ENCODE assay signal across 8 cellular contexts in genomic region chr10:118721005-118721876, GRCh38. TPM values are rescaled to one million over a fixed set of nuclear protein-coding genes. Genes with fewer than 3 reads are reported as not detected.
DNase-seq lines count a peak whose midpoint lies in the region; ATAC-seq and TF ChIP-seq lines count a peak whose summit lies in the region.

No MANE protein-coding gene starts in this region.

- H3K4me2 ChIP-seq in fibroblast of lung (ENCODE audit: extremely low read depth, insufficient read depth, low read length) (no peak overlapping the region), parathyroid adenoma (ENCODE audit: low read length) (no peak overlapping the region)

- H4K20me1 ChIP-seq in fibroblast of lung (ENCODE audit: control insufficient read depth, extremely low read depth, insufficient read depth, low read length), result no peaks in the 10 kb centered on the region

- H3K9me3 ChIP-seq in fibroblast of lung (ENCODE audit: control insufficient read depth, insufficient read depth, low read depth, low read length), result no peaks in the 10 kb centered on the region
- H3K9me3 ChIP-seq in parathyroid adenoma (ENCODE audit: control insufficient read depth, low read length), result no peaks in the 10 kb centered on the region

- H3K27me3 ChIP-seq in fibroblast of lung (ENCODE audit: control insufficient read depth, insufficient read depth, low read length) (no peaks in the 10 kb centered on the region), parathyroid adenoma (ENCODE audit: control insufficient read depth, insufficient read depth, low read length) (no peaks in the 10 kb centered on the region)

- ATAC-seq in GM19035 (IDR thresholded peaks at IDR 0.05; ENCODE audit: unreplicated experiment) (peak; percentile 56), GM18867 (IDR thresholded peaks at IDR 0.05; ENCODE audit: unreplicated experiment) (no peak)

- H3K9ac ChIP-seq in fibroblast of lung (ENCODE audit: insufficient read depth, low read length) (no peak overlapping the region), parathyroid adenoma (no peak overlapping the region)

- H3K4me1 ChIP-seq in fibroblast of lung (ENCODE audit: control insufficient read depth, extremely low read depth, insufficient read depth, low read length) (peaks cover 4% of the 10 kb centered on the region), parathyroid adenoma (peaks cover 5% of the 10 kb centered on the region)

- H3K4me3 ChIP-seq in fibroblast of lung (replicated peaks in 1 of 4; ENCODE audit: control extremely low read depth in 1 of 4, insufficient read depth in 1 of 4, low read depth in 3 of 4, low read length in 4 of 4) (no peak overlapping the region), parathyroid adenoma (ENCODE audit: low read depth, low read length) (no peak overlapping the region)

- H3K27ac ChIP-seq in fibroblast of lung (ENCODE audit: insufficient read depth, low read length), result no peak overlapping the region
- no peak overlapping the region for H3K27ac ChIP-seq in parathyroid adenoma

- TF ChIP-seq CTCF in fibroblast of lung (conservative IDR thresholded peaks at IDR 0.05 in 1 of 2, IDR thresholded peaks at IDR 0.05 in 1 of 2; ENCODE audit: low read depth in 1 of 2, low read length in 2 of 2) (peak; percentile 68 to 69), parathyroid adenoma (IDR thresholded peaks at IDR 0.05) (peak; percentile 84)

- H3K36me3 ChIP-seq in fibroblast of lung (ENCODE audit: control insufficient read depth, insufficient read depth, low read length), result no peaks in the 10 kb centered on the region
- H3K36me3 ChIP-seq in parathyroid adenoma (ENCODE audit: control insufficient read depth, insufficient read depth, low read length), result no peaks in the 10 kb centered on the region

- DNase-seq in CD1c-positive myeloid dendritic cell (ENCODE audit: extremely low spot score) (peak; percentile 76), NCI-H345 (lab: John Stamatoyannopoulos, UW) (peak; percentile 37), fibroblast of lung (ENCODE audit: low read depth in 2 of 2) (peak; percentile 27 to 73), GM19238 (ENCODE audit: insufficient read length, low spot score) (no peak)
- DNase-seq in activated CD8-positive, alpha-beta memory T cell treated with anti-CD3 and anti-CD28 coated beads for 4 hours (ENCODE audit: low read depth in 2 of 2), result peak; percentile 25 to 37

- no peak overlapping the region for H2AFZ ChIP-seq in fibroblast of lung (ENCODE audit: low read length)
- H2AFZ ChIP-seq in parathyroid adenoma, result no peak overlapping the region

- H3K79me2 ChIP-seq in fibroblast of lung (ENCODE audit: control insufficient read depth, insufficient read depth, low read length), result no peaks in the 10 kb centered on the region
- peaks cover 32% of the 10 kb centered on the region for H3K79me2 ChIP-seq in parathyroid adenoma

RNA-seq across cellular contexts. Expression of gene CACUL1, which starts 33.5 kb away (rescaled TPM):
- total RNA-seq in fibroblast of lung, result 21.3 and 25.3 TPM in 2 replicates
- polyA plus RNA-seq in fibroblast of lung, result 12.0 and 15.7 TPM in 2 replicates
- 12.9 and 15.7 TPM in 2 replicates for polyA plus RNA-seq in fibroblast of lung (2012)
- 4.6 and 11.0 TPM in 2 replicates for polyA minus RNA-seq in fibroblast of lung (ENCODE audit: low replicate concordance)
